20 cellular contexts compared by ENCODE assay signal in genomic region chr12:75660805-75661404, GRCh38.
DNase-seq lines count a peak whose midpoint lies in the region; ATAC-seq, FAIRE-seq and TF ChIP-seq lines count a peak whose summit lies in the region.
"Had no signal": no experiment of that assay in that cellular context is flagged by ENCODE, and none has a peak within 500 bp of the region (broad histone marks: within the 10 kb centered on the region; RNA-seq: fewer than 3 reads in every experiment).

No MANE protein-coding gene starts in this region.

- peak overlapping the region; percentile 81 for H3K27ac ChIP-seq in GM23248
- H3K27ac ChIP-seq in Panc1 (ENCODE audit: low read length) = peak overlapping the region; percentile 94
- peak overlapping the region; percentile 100 for H3K27ac ChIP-seq in epithelial cell of prostate
- H3K27ac ChIP-seq in osteoblast (ENCODE audit: low read depth, low read length) = peak overlapping the region; percentile 97
- no peak overlapping the region for H3K27ac ChIP-seq in small intestine (ENCODE audit: low read depth in 1 of 2, low read length in 1 of 2)
- H3K27ac ChIP-seq: heart left ventricle, upper lobe of left lung had no signal

- ATAC-seq in Panc1 (no peak), HG02840 (IDR thresholded peaks at IDR 0.05; ENCODE audit: low FRiP score, unreplicated experiment) (no peak)
- ATAC-seq: heart left ventricle had no signal

- CTCF ChIA-PET in Panc1 (lab: Charles Lee) = no interaction called here

- no peak overlapping the region for H3K4me3 ChIP-seq in GM23248
- H3K4me3 ChIP-seq in Panc1 (ENCODE audit: low read depth in 2 of 2, low read length in 2 of 2) = no peak overlapping the region
- H3K4me3 ChIP-seq in osteoblast (ENCODE audit: insufficient read depth, low read length) = no peak overlapping the region
- H3K4me3 ChIP-seq in small intestine (ENCODE audit: low read depth in 1 of 2, low read length in 2 of 2) = no peak overlapping the region
- H3K4me3 ChIP-seq: heart left ventricle, upper lobe of left lung had no signal

- H3K4me2 ChIP-seq in GM23248 (ENCODE audit: unreplicated experiment) (peak overlapping the region; percentile 39), osteoblast (ENCODE audit: insufficient read depth, low read length) (peak overlapping the region; percentile 42)

- H2AFZ ChIP-seq in GM23248 = no peak overlapping the region
- no peak overlapping the region for H2AFZ ChIP-seq in osteoblast (ENCODE audit: low read length)

- FAIRE-seq in small intestine (lab: Jason Lieb, UNC) = no peak

- no peaks in the 10 kb centered on the region for H3K27me3 ChIP-seq in GM23248 (replicated peaks; ENCODE audit: insufficient read depth)
- H3K27me3 ChIP-seq in Panc1 (ENCODE audit: control insufficient read depth, insufficient read depth, low read length) = no peaks in the 10 kb centered on the region
- no peaks in the 10 kb centered on the region for H3K27me3 ChIP-seq in osteoblast (ENCODE audit: insufficient read depth, low read length)
- no peaks in the 10 kb centered on the region for H3K27me3 ChIP-seq in small intestine (ENCODE audit: control insufficient read depth in 2 of 2, insufficient read depth in 2 of 2, low read length in 2 of 2)
- H3K27me3 ChIP-seq: heart left ventricle, upper lobe of left lung had no signal

- H3K9me3 ChIP-seq in GM23248 (ENCODE audit: low read depth) = no peaks in the 10 kb centered on the region
- H3K9me3 ChIP-seq in Panc1 (ENCODE audit: control insufficient read depth, insufficient read depth, low read depth, low read length) = peaks cover 12% of the 10 kb centered on the region; the same call in 1 of the 2 replicates
- H3K9me3 ChIP-seq in osteoblast (ENCODE audit: low read depth, low read length) = no peaks in the 10 kb centered on the region
- H3K9me3 ChIP-seq in small intestine (ENCODE audit: control insufficient read depth, low read depth) = no peaks in the 10 kb centered on the region
- H3K9me3 ChIP-seq: heart left ventricle, upper lobe of left lung had no signal

- H4K20me1 ChIP-seq in GM23248 (ENCODE audit: insufficient read depth) = no peaks in the 10 kb centered on the region
- no peaks in the 10 kb centered on the region for H4K20me1 ChIP-seq in osteoblast (ENCODE audit: insufficient read depth, low read length)

- peak; percentile 78 for DNase-seq in GM23248
- no peak for DNase-seq in Panc1 (ENCODE audit: low read depth, low spot score)
- DNase-seq in epithelial cell of prostate (ENCODE audit: low read depth, low spot score) = peak; percentile 85
- DNase-seq in osteoblast (ENCODE audit: insufficient read length, low spot score, missing footprints) = no peak
- DNase-seq in GDM1 (lab: John Stamatoyannopoulos, UW) = no peak
- no peak for DNase-seq in germinal center (ENCODE audit: low spot score)
- no peak for DNase-seq in small intestine
- DNase-seq: activated CD4-positive, alpha-beta T cell treated with anti-CD3 and anti-CD28 coated beads, Interleukin-2, amount 10 ng/mL, durations not matched to agents 24 days and 14 days; activated T-cell treated with anti-CD3 and anti-CD28 coated beads, Interleukin-2, amount 50 U/mL, for 4 hours; amygdala; C1 segment of cervical spinal cord; heart left ventricle; KG1; naive B cell; NCI-H1694; NCI-H524 treated with DMSO at 0.1 percent for 48 hours; RPMI8226; stimulated activated CD4-positive, alpha-beta T cell treated with anti-CD3 and anti-CD28 coated beads, Interleukin-2, amount 100 ng/mL, for 48 hours; upper lobe of left lung had no signal

- H3K79me2 ChIP-seq in GM23248 (ENCODE audit: insufficient read depth) = no peaks in the 10 kb centered on the region
- H3K79me2 ChIP-seq in osteoblast (ENCODE audit: insufficient read depth, low read length) = no peaks in the 10 kb centered on the region

- H3K9ac ChIP-seq in GM23248 = peak overlapping the region; percentile 53

- peaks cover 46% of the 10 kb centered on the region for H3F3A ChIP-seq in GM23248 (ENCODE audit: insufficient read depth)

- POLR2A ChIA-PET in Panc1 (lab: Charles Lee) = interaction anchor here (0.8 kb wide), 1 partner anchor 18 kb away, joined by 3 read pairs; no protein-coding TSS in a partner anchor

- no peak for TF ChIP-seq CTCF in Panc1 (IDR thresholded peaks at IDR 0.05)
- TF ChIP-seq CTCF in osteoblast (IDR thresholded peaks at IDR 0.05; ENCODE audit: extremely low read depth, low read depth, low read length) = no peak

- no TSS peak for BruUV-seq in Panc1 (replicated peaks; lab: Mats Ljungman, UMichigan)

- 58 to 64% methylated on average over 3 of the region's 3 CpGs for WGBS in GM23248 (ENCODE audit: low coverage in 1 of 2, low lambda C conversion rate in 2 of 2, missing lambda C conversion rate in 2 of 2), 2 experiments
- 86 to 92% (median 88%) methylated on average over 3 of the region's 3 CpGs for WGBS in small intestine, 3 donors

- intact Hi-C loops in Panc1 (cut with micrococcal nuclease; ENCODE audit: unreplicated experiment) = no loop called here

- H3K9me2 ChIP-seq in GM23248 (ENCODE audit: insufficient read depth) = no peaks in the 10 kb centered on the region

- H3K36me3 ChIP-seq in GM23248 (ENCODE audit: low read depth) = no peaks in the 10 kb centered on the region
- no peaks in the 10 kb centered on the region for H3K36me3 ChIP-seq in Panc1 (ENCODE audit: control insufficient read depth, insufficient read depth, low read length)
- no peaks in the 10 kb centered on the region for H3K36me3 ChIP-seq in osteoblast (ENCODE audit: insufficient read depth, low read length)
- no peaks in the 10 kb centered on the region for H3K36me3 ChIP-seq in small intestine (ENCODE audit: control insufficient read depth in 2 of 2, insufficient read depth in 2 of 2, low read length in 2 of 2)
- H3K36me3 ChIP-seq: heart left ventricle, upper lobe of left lung had no signal

- peaks cover 65% of the 10 kb centered on the region for H3K4me1 ChIP-seq in GM23248 (ENCODE audit: insufficient read depth)
- H3K4me1 ChIP-seq in Panc1 (ENCODE audit: control insufficient read depth, insufficient read depth, low read length) = peaks cover 54% of the 10 kb centered on the region
- H3K4me1 ChIP-seq in osteoblast (ENCODE audit: insufficient read depth, low read length) = peaks cover 77% of the 10 kb centered on the region
- H3K4me1 ChIP-seq in small intestine (ENCODE audit: control insufficient read depth in 2 of 2, insufficient read depth in 1 of 2, low read depth in 1 of 2, low read length in 1 of 2) = no peaks in the 10 kb centered on the region
- H3K4me1 ChIP-seq: upper lobe of left lung had no signal

- in situ Hi-C loops in GM23248 (cut with MboI) (no loop called here), Panc1 (cut with HindIII; ENCODE audit: low pct_unique_long_range_greater_than_20kb, low sequenced_read_pairs) (no loop called here)

Comparison
In these comparisons a context has a peak if more than half of its experiments do, and no peak if none do; other contexts are left out.
1. DNase-seq: peak in GM23248 (single experiment) and epithelial cell of prostate (single experiment); none in Panc1 (single experiment), osteoblast (single experiment), GDM1 (single experiment), germinal center (single experiment) and small intestine (single experiment).
2. H3K27ac ChIP-seq: peak in GM23248 (single experiment), Panc1 (single experiment), epithelial cell of prostate (single experiment) and osteoblast (single experiment); none in small intestine (0 of 2).